11 cellular contexts compared by ENCODE assay signal in the genomic region with DNA sequence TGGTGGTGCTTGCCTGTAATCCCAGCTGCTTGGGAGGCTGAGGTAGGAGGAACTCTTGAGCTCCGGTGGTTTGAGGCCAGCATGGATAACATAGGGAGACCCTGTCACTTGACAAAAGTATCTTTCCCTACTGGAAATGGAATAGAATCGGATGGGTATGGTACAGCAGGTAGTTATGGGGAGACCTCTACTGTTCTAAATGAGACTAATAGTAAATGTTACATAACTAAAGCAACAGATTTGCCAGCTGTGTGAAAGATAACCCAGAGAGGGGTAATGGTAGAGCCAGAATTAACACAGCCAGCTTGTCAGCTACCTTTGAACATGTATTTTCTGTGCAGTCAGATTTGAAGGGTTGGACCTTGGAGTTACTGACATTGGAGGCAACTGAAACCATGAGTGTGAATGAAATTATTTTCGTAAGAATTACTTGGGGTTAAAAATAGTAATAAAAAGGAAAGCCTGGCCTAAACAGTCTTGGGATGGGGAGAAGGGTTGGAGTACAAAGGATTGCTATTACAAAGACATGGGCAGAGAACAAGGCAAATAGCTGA. TPM values are rescaled to one million over a fixed set of nuclear protein-coding genes. Genes with fewer than 3 reads are reported as not detected.
DNase-seq lines count a peak whose midpoint lies in the region; ATAC-seq and TF ChIP-seq lines count a peak whose summit lies in the region.
"Had no signal": no experiment of that assay in that cellular context is flagged by ENCODE, and none has a peak within 500 bp of the region (broad histone marks: within the 10 kb centered on the region; RNA-seq: fewer than 3 reads in every experiment).

No MANE protein-coding gene starts in this region.

- H2AFZ ChIP-seq in Loucy (ENCODE audit: low read length): no peak overlapping the region

- TF ChIP-seq CTCF in Loucy (conservative IDR thresholded peaks at IDR 0.05; ENCODE audit: low read length): peak; percentile 30; the same call in 1 of the 2 replicates
- TF ChIP-seq CTCF in coronary artery (IDR thresholded peaks at IDR 0.05): no peak
- no peak for TF ChIP-seq CTCF in omental fat pad (IDR thresholded peaks at IDR 0.05)

- H3K79me2 ChIP-seq in Loucy (ENCODE audit: insufficient read depth, low read length): no peaks in the 10 kb centered on the region

- peaks cover 11% of the 10 kb centered on the region for H3K4me1 ChIP-seq in CD8-positive, alpha-beta memory T cell (ENCODE audit: insufficient read depth, low read length)
- H3K4me1 ChIP-seq in Loucy (ENCODE audit: insufficient read depth, low read length, poor library complexity, severe bottlenecking) (peaks cover 61% of the 10 kb centered on the region), adipocyte (ENCODE audit: control insufficient read depth, insufficient read depth, low read length) (peaks cover 23% of the 10 kb centered on the region)

- H3K27me3 Mint-ChIP-seq in CD8-positive, alpha-beta memory T cell: no peaks in the 10 kb centered on the region

- CTCF ChIA-PET in CD8-positive, alpha-beta memory T cell (lab: Charles Lee): interaction anchor here (1.3 kb wide), 1 partner anchor 16 kb away, joined by 3 read pairs; no protein-coding TSS in a partner anchor

- peaks cover 9% of the 10 kb centered on the region; the same call in 1 of the 2 replicates for H3F3A ChIP-seq in Loucy (ENCODE audit: low read depth)

- no peak overlapping the region for H3K4me3 ChIP-seq in CD8-positive, alpha-beta memory T cell (ENCODE audit: low read length)
- H3K4me3 ChIP-seq in Loucy (ENCODE audit: low read length, poor library complexity, severe bottlenecking) (no peak overlapping the region), adipocyte (ENCODE audit: low read length) (no peak overlapping the region), coronary artery (no peak overlapping the region)
- H3K4me3 ChIP-seq: thoracic aorta had no signal

- no peaks in the 10 kb centered on the region for H3K27me3 ChIP-seq in CD8-positive, alpha-beta memory T cell (ENCODE audit: insufficient read depth, low read length, poor library complexity, severe bottlenecking)
- no peaks in the 10 kb centered on the region for H3K27me3 ChIP-seq in Loucy (ENCODE audit: insufficient read depth, low read length, poor library complexity, severe bottlenecking)
- no peaks in the 10 kb centered on the region for H3K27me3 ChIP-seq in adipocyte (replicated peaks; ENCODE audit: control insufficient read depth, insufficient read depth, low read length)
- H3K27me3 ChIP-seq: neutrophil had no signal

- H3K27ac ChIP-seq in CD8-positive, alpha-beta memory T cell (ENCODE audit: low read depth, low read length): no peak overlapping the region
- no peak overlapping the region for H3K27ac ChIP-seq in coronary artery
- H3K27ac ChIP-seq: neutrophil, thoracic aorta had no signal

- no peak for DNase-seq in CD8-positive, alpha-beta memory T cell
- DNase-seq in adipocyte (ENCODE audit: low read depth) (no peak), myocyte (ENCODE audit: low read depth) (peak; percentile 6), NCI-H1092 (lab: John Stamatoyannopoulos, UW) (no peak), coronary artery (ENCODE audit: low spot score) (no peak), omental fat pad (ENCODE audit: low spot score) (no peak)
- DNase-seq: activated CD8-positive, alpha-beta memory T cell treated with anti-CD3 and anti-CD28 coated beads for 24 hours; NCI-H2029 treated with DMSO at 0.1 percent for 48 hours had no signal

- peaks cover 23 to 43% (median 39%) of the 10 kb centered on the region in 3 donors for H3K4me1 Mint-ChIP-seq in CD8-positive, alpha-beta memory T cell

- peak overlapping the region; percentile 44 for H3K9ac ChIP-seq in Loucy (ENCODE audit: low read depth, low read length, poor library complexity, severe bottlenecking)
- peak overlapping the region; percentile 42 for H3K9ac ChIP-seq in adipocyte (ENCODE audit: low read length)

- peaks cover 5% of the 10 kb centered on the region for H3K36me3 ChIP-seq in CD8-positive, alpha-beta memory T cell (ENCODE audit: insufficient read depth, low read length)
- H3K36me3 ChIP-seq in Loucy (ENCODE audit: insufficient read depth, low read length) (peaks cover 18% of the 10 kb centered on the region), adipocyte (ENCODE audit: control insufficient read depth, insufficient read depth, low read length, severe bottlenecking) (peaks cover 32% of the 10 kb centered on the region)

- POLR2A ChIA-PET in CD8-positive, alpha-beta memory T cell (lab: Charles Lee): no interaction called here

- peaks cover 0 to 46% (median 5%) of the 10 kb centered on the region in 3 donors for H3K36me3 Mint-ChIP-seq in CD8-positive, alpha-beta memory T cell

- ATAC-seq in omental fat pad (ENCODE audit: low FRiP score): no peak

- H3K9me2 ChIP-seq in Loucy (replicated peaks; ENCODE audit: low read depth, low read length): no peaks in the 10 kb centered on the region

- no peak overlapping the region for H3K4me3 Mint-ChIP-seq in CD8-positive, alpha-beta memory T cell

- no peaks in the 10 kb centered on the region for H3K9me3 ChIP-seq in CD8-positive, alpha-beta memory T cell (ENCODE audit: low read length)
- H3K9me3 ChIP-seq in Loucy (ENCODE audit: insufficient read depth, low read depth, low read length): no peaks in the 10 kb centered on the region
- no peaks in the 10 kb centered on the region for H3K9me3 ChIP-seq in adipocyte (ENCODE audit: control insufficient read depth, low read length)
- H3K9me3 ChIP-seq: neutrophil, thoracic aorta had no signal

- no peaks in the 10 kb centered on the region for H3K9me3 Mint-ChIP-seq in CD8-positive, alpha-beta memory T cell

- peak overlapping the region; percentile 1 to 84 (median 70) for H3K27ac Mint-ChIP-seq in CD8-positive, alpha-beta memory T cell

- no peaks in the 10 kb centered on the region for H4K20me1 ChIP-seq in Loucy (ENCODE audit: insufficient read depth, low read length, poor library complexity, severe bottlenecking)

- H3K4me2 ChIP-seq in Loucy (ENCODE audit: low read depth, low read length, poor library complexity, severe bottlenecking): peak overlapping the region; percentile 62

RNA-seq across cellular contexts. Expression of a gene that starts 21.7 kb away (rescaled TPM):
- total RNA-seq in CD8-positive, alpha-beta memory T cell: 100 to 1,000 TPM; 120 to 132 TPM
- polyA plus RNA-seq in CD8-positive, alpha-beta memory T cell: 25.3 TPM
- 43.8 and 45.4 TPM in 2 replicates for total RNA-seq in myocyte
- polyA plus RNA-seq in myocyte (2012): 13.8 TPM
- 10 to 100 TPM; 27.1 to 48.9 (median 29.8) TPM for total RNA-seq in omental fat pad

RNA-seq across cellular contexts. Expression of a gene that starts 54.4 kb away (rescaled TPM):
- 100 to 1,000 TPM; 271 to 281 TPM for total RNA-seq in CD8-positive, alpha-beta memory T cell
- 589 TPM for polyA plus RNA-seq in CD8-positive, alpha-beta memory T cell
- total RNA-seq in myocyte (100 and 172 TPM in 2 replicates), omental fat pad (100 to 1,000 TPM; 207 to 298 (median 244) TPM)
- 106 TPM for polyA plus RNA-seq in myocyte (2012)
